22 cellular contexts compared by ENCODE assay signal in genomic region chr18:61587865-61588264, GRCh38.
"Had no signal": no experiment of that assay in that cellular context is flagged by ENCODE, and none has a peak within 500 bp of the region (broad histone marks: within the 10 kb centered on the region; RNA-seq: fewer than 3 reads in every experiment).

No MANE protein-coding gene starts in this region.

- H3K4me3 ChIP-seq: coronary artery, gastroesophageal sphincter, heart left ventricle, pancreas, tibial nerve, vagina had no signal

- H3K4me1 Mint-ChIP-seq: activated CD4-positive, alpha-beta T cell treated with anti-CD3 and anti-CD28 coated beads for 36 hours; activated naive CD8-positive, alpha-beta T cell treated with anti-CD3 and anti-CD28 coated beads, Interleukin-2, amount 10 ng/mL, durations not matched to agents 7 days and 5 days; naive thymus-derived CD8-positive, alpha-beta T cell had no signal

- H3K36me3 Mint-ChIP-seq: activated CD4-positive, alpha-beta memory T cell treated with anti-CD3 and anti-CD28 coated beads for 36 hours; activated naive CD8-positive, alpha-beta T cell treated with anti-CD3 and anti-CD28 coated beads, Interleukin-2, amount 10 ng/mL, durations not matched to agents 7 days and 5 days; naive thymus-derived CD8-positive, alpha-beta T cell had no signal

- H3K9me3 Mint-ChIP-seq: activated CD4-positive, alpha-beta memory T cell treated with anti-CD3 and anti-CD28 coated beads for 36 hours; activated naive CD8-positive, alpha-beta T cell treated with anti-CD3 and anti-CD28 coated beads, Interleukin-2, amount 10 ng/mL, durations not matched to agents 7 days and 5 days; activated T-helper 1 cell treated with anti-CD3 and anti-CD28 coated beads, Interleukin-12 subunit alpha, Interleukin-12 subunit beta, Interleukin-2, Interleukin-4 antibody, amounts not matched to agents 30 ng/mL and 10 ng/mL and 1 ng/mL, durations not matched to agents 14 hours and 24 hours and 36 hours; naive thymus-derived CD8-positive, alpha-beta T cell had no signal

- H3K27me3 ChIP-seq: brain microvascular endothelial cell, gastroesophageal sphincter, heart left ventricle, pancreas, tibial nerve, vagina had no signal

- H3K4me3 Mint-ChIP-seq: activated CD4-positive, alpha-beta memory T cell treated with anti-CD3 and anti-CD28 coated beads for 36 hours; activated CD4-positive, alpha-beta T cell treated with anti-CD3 and anti-CD28 coated beads for 36 hours; activated naive CD8-positive, alpha-beta T cell treated with anti-CD3 and anti-CD28 coated beads, Interleukin-2, amount 10 ng/mL, durations not matched to agents 7 days and 5 days; activated T-helper 1 cell treated with anti-CD3 and anti-CD28 coated beads, Interleukin-12 subunit alpha, Interleukin-12 subunit beta, Interleukin-2, Interleukin-4 antibody, amounts not matched to agents 30 ng/mL and 10 ng/mL and 1 ng/mL, durations not matched to agents 14 hours and 24 hours and 36 hours; naive thymus-derived CD8-positive, alpha-beta T cell had no signal

- H3K27ac ChIP-seq: brain microvascular endothelial cell, gastroesophageal sphincter, pancreas, tibial nerve, vagina had no signal

- DNase-seq: activated CD4-positive, alpha-beta memory T cell treated with anti-CD3 and anti-CD28 coated beads for 36 hours; activated CD4-positive, alpha-beta T cell treated with anti-CD3 and anti-CD28 coated beads for 36 hours; activated naive CD8-positive, alpha-beta T cell treated with anti-CD3 and anti-CD28 coated beads, Interleukin-2, amount 10 ng/mL, durations not matched to agents 7 days and 5 days; activated T-cell treated with anti-CD3 and anti-CD28 coated beads for 4 hours; anterior cingulate cortex; brain microvascular endothelial cell; erythroblast; heart left ventricle; kidney glomerular epithelial cell; mesenchymal stem cell; naive thymus-derived CD8-positive, alpha-beta T cell; pancreas; stimulated activated CD4-positive, alpha-beta T cell treated with anti-CD3 and anti-CD28 coated beads, Interleukin-12 subunit alpha, Interleukin-12 subunit beta, amount 100 ng/mL, for 4 hours; stimulated activated CD4-positive, alpha-beta T cell treated with anti-CD3 and anti-CD28 coated beads, Interleukin-1b, Interleukin-23, amount 100 ng/mL, for 48 hours; stimulated activated CD8-positive, alpha-beta memory T cell treated with anti-CD3 and anti-CD28 coated beads, Interleukin-4, amount 100 ng/mL, for 48 hours; stimulated activated naive CD4-positive, alpha-beta T cell treated with Interleukin-2 at 50 U/mL for 16 hours had no signal

- FAIRE-seq: pancreas, TTC549 had no signal

- H3K9me3 ChIP-seq: gastroesophageal sphincter, heart left ventricle, pancreas, tibial nerve, vagina had no signal

- H3K36me3 ChIP-seq: brain microvascular endothelial cell, gastroesophageal sphincter, heart left ventricle, pancreas, tibial nerve, vagina had no signal

- ATAC-seq: activated CD4-positive, alpha-beta T cell treated with anti-CD3 and anti-CD28 coated beads for 36 hours; gastroesophageal sphincter; naive thymus-derived CD8-positive, alpha-beta T cell; pancreas had no signal

- H3K4me1 ChIP-seq: gastroesophageal sphincter had no signal

- H3K27ac Mint-ChIP-seq: activated CD4-positive, alpha-beta memory T cell treated with anti-CD3 and anti-CD28 coated beads for 36 hours; activated CD4-positive, alpha-beta T cell treated with anti-CD3 and anti-CD28 coated beads for 36 hours; activated naive CD8-positive, alpha-beta T cell treated with anti-CD3 and anti-CD28 coated beads, Interleukin-2, amount 10 ng/mL, durations not matched to agents 7 days and 5 days; activated T-helper 1 cell treated with anti-CD3 and anti-CD28 coated beads, Interleukin-12 subunit alpha, Interleukin-12 subunit beta, Interleukin-2, Interleukin-4 antibody, amounts not matched to agents 30 ng/mL and 10 ng/mL and 1 ng/mL, durations not matched to agents 14 hours and 24 hours and 36 hours; naive thymus-derived CD8-positive, alpha-beta T cell had no signal
